18 cellular contexts compared by ENCODE assay signal in genomic region chr1:192443616-192444015, GRCh38.
"Had no signal": no experiment of that assay in that cellular context is flagged by ENCODE, and none has a peak within 500 bp of the region (broad histone marks: within the 10 kb centered on the region; RNA-seq: fewer than 3 reads in every experiment).

No MANE protein-coding gene starts in this region.

- DNase-seq: activated CD4-positive, alpha-beta T cell treated with anti-CD3 and anti-CD28 coated beads for 1 hour; activated CD4-positive, alpha-beta T cell treated with anti-CD3 and anti-CD28 coated beads, Interleukin-2, amount 50 U/mL, for 48 hours; activated effector memory CD4-positive, alpha-beta T cell treated with anti-CD3 and anti-CD28 coated beads, Interleukin-2, amount 50 U/mL, for 16 hours; activated T-cell treated with anti-CD3 and anti-CD28 coated beads, Interleukin-2, amount 50 U/mL, for 4 hours; colonic mucosa; effector CD8-positive, alpha-beta T cell; glutamatergic neuron; nucleus accumbens; right lobe of liver; stimulated activated CD4-positive, alpha-beta T cell treated with anti-CD3 and anti-CD28 coated beads, Interleukin-2, amount 100 ng/mL, for 24 hours; stimulated activated naive CD4-positive, alpha-beta T cell treated with Interleukin-2 at 50 U/mL for 16 hours; trophoblast cell had no signal

- ATAC-seq: activated naive CD4-positive, alpha-beta T cell treated with anti-CD3 and anti-CD28 coated beads, Interleukin-2, amount 50 U/mL, for 72 hours; activated T-cell treated with anti-CD3 and anti-CD28 coated beads, Interleukin-2, amount 50 U/mL, for 4 hours; left lobe of liver; natural killer cell treated with Interleukin-12 subunit alpha and Interleukin-12 subunit beta and Interleukin-15 and Interleukin-18, amount 100 ng/mL, for 72 hours; right lobe of liver had no signal

- H3K9me3 ChIP-seq: colonic mucosa, right lobe of liver had no signal

- H3K36me3 Mint-ChIP-seq: activated naive CD4-positive, alpha-beta T cell treated with anti-CD3 and anti-CD28 coated beads, Interleukin-2, amount 50 U/mL, for 72 hours; memory B cell; natural killer cell treated with Interleukin-12 subunit alpha and Interleukin-12 subunit beta and Interleukin-15 and Interleukin-18, amount 100 ng/mL, for 72 hours had no signal

- H3K4me1 ChIP-seq: colonic mucosa, right lobe of liver had no signal

- H3K4me3 ChIP-seq: cardiac muscle cell, colonic mucosa, right lobe of liver had no signal

- H3K27ac ChIP-seq: cardiac muscle cell, colonic mucosa, epithelial cell of prostate, right lobe of liver had no signal

- H3K4me3 Mint-ChIP-seq: activated T-cell treated with anti-CD3 and anti-CD28 coated beads, Interleukin-2, amount 50 U/mL, for 4 hours; memory B cell; natural killer cell treated with Interleukin-12 subunit alpha and Interleukin-12 subunit beta and Interleukin-15 and Interleukin-18, amount 100 ng/mL, for 72 hours had no signal

- H3K36me3 ChIP-seq: cardiac muscle cell, colonic mucosa, right lobe of liver had no signal

- H3K27ac Mint-ChIP-seq: activated naive CD4-positive, alpha-beta T cell treated with anti-CD3 and anti-CD28 coated beads, Interleukin-2, amount 50 U/mL, for 72 hours; memory B cell; natural killer cell treated with Interleukin-12 subunit alpha and Interleukin-12 subunit beta and Interleukin-15 and Interleukin-18, amount 100 ng/mL, for 72 hours had no signal

- H3K4me1 Mint-ChIP-seq: memory B cell had no signal

- H3K9me3 Mint-ChIP-seq: activated naive CD4-positive, alpha-beta T cell treated with anti-CD3 and anti-CD28 coated beads, Interleukin-2, amount 50 U/mL, for 72 hours; activated T-cell treated with anti-CD3 and anti-CD28 coated beads, Interleukin-2, amount 50 U/mL, for 4 hours; memory B cell; natural killer cell treated with Interleukin-12 subunit alpha and Interleukin-12 subunit beta and Interleukin-15 and Interleukin-18, amount 100 ng/mL, for 72 hours had no signal

- H3K27me3 ChIP-seq: cardiac muscle cell, colonic mucosa, right lobe of liver had no signal
